In the genomic region with DNA sequence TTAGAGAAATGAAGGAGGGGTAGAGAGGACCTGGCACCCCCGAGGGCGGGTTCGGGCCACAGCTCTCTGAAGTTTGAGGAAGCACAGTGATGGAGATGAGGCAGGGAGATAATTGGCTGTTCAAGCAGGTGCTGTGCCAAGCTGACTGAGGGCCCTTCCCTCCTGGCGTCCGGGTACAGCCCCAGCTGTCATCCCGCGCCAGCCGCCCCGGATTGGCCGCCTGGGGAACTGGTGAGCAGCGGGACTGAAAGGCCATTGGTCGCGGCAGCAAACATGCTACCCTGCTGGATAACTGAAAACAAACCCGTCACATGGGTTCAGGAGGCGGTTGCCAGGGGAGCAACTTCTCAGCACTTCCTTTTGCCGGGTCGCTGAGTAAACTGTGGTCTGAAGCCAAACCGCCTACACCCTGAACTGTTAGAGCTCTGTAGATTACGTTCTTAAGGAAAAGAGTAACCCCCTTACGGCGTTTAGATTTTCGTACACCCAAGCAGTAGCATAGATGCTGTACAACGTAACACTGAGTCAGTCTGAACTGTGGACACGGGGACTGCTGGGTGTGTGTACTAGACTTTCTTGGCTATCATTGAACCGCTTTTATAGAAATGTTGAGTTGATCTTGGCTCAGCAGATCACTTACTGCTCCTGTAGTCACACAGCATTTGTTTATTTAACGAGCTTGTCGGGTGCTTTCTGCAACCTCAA, we compare ENCODE assay signal across 8 cellular contexts. TPM values are rescaled to one million over a fixed set of nuclear protein-coding genes. Genes with fewer than 3 reads are reported as not detected.
DNase-seq lines count a peak whose midpoint lies in the region; ATAC-seq and TF ChIP-seq lines count a peak whose summit lies in the region.

No MANE protein-coding gene starts in this region.

- H3K27ac ChIP-seq in dorsolateral prefrontal cortex: peak overlapping the region; percentile 89 to 100 (median 99)
- H3K27ac ChIP-seq in liver (ENCODE audit: low read depth in 1 of 2, low read length in 2 of 2): peak overlapping the region; percentile 81 to 94

- DNase-seq in CD14-positive monocyte (ENCODE audit: low spot score) (peak; percentile 97), NCI-H774 (lab: John Stamatoyannopoulos, UW) (peak; percentile 87), dorsolateral prefrontal cortex (peak; percentile 98 to 99 (median 99))
- DNase-seq in activated CD4-positive, alpha-beta T cell treated with anti-CD3 and anti-CD28 coated beads, Interleukin-2, amount 50 U/mL, for 48 hours: peak; percentile 92 to 95
- peak; percentile 93 for DNase-seq in stimulated activated CD4-positive, alpha-beta T cell treated with anti-CD3 and anti-CD28 coated beads, Interleukin-4, amount 100 ng/mL, for 1 hour

- peaks cover 29 to 33% of the 10 kb centered on the region in 2 donors for H3K36me3 Mint-ChIP-seq in CD14-positive monocyte

- H3K27me3 ChIP-seq in dorsolateral prefrontal cortex (no peaks in the 10 kb centered on the region), liver (ENCODE audit: control insufficient read depth in 4 of 4, insufficient read depth in 4 of 4, low read length in 3 of 4) (no peaks in the 10 kb centered on the region)

- no peak for TF ChIP-seq RAD21 in liver (IDR thresholded peaks at IDR 0.05)

- H3K9me3 Mint-ChIP-seq in CD14-positive monocyte: peaks cover 0 to 2% (median 0%) of the 10 kb centered on the region in 7 donors

- peak overlapping the region; percentile 95 to 98 (median 97) for H3K27ac Mint-ChIP-seq in CD14-positive monocyte

- peaks cover 2 to 46% (median 15%) of the 10 kb centered on the region in 4 donors for H3K4me1 ChIP-seq in liver (ENCODE audit: control insufficient read depth in 4 of 4, insufficient read depth in 4 of 4, low read length in 3 of 4)

- TF ChIP-seq CTCF in CD14-positive monocyte (IDR thresholded peaks at IDR 0.05): no peak
- TF ChIP-seq CTCF in dorsolateral prefrontal cortex (IDR thresholded peaks at IDR 0.05 in 54 of 56, conservative IDR thresholded peaks at IDR 0.05 in 2 of 56; ENCODE audit: low read depth in 1 of 56, partially characterized antibody in 56 of 56): peak in 27 of 56 donors; percentile 12 to 45 (median 25)
- TF ChIP-seq CTCF in liver (IDR thresholded peaks at IDR 0.05; ENCODE audit: low read depth, low read length, missing input control): peak; percentile 1

- H3K27me3 Mint-ChIP-seq in CD14-positive monocyte (ENCODE audit: low read depth in 3 of 3): peaks cover 0 to 5% (median 2%) of the 10 kb centered on the region in 3 donors

- no peaks in the 10 kb centered on the region for H3K9me3 ChIP-seq in liver (ENCODE audit: control insufficient read depth in 4 of 4, low read length in 3 of 4)

- peak overlapping the region; percentile 77 to 92 for H3K9ac ChIP-seq in liver (ENCODE audit: low read depth in 1 of 2, low read length in 2 of 2)

- peaks cover 1 to 28% (median 22%) of the 10 kb centered on the region in 4 donors for H3K36me3 ChIP-seq in liver (ENCODE audit: control insufficient read depth in 4 of 4, insufficient read depth in 3 of 4, low read depth in 1 of 4, low read length in 3 of 4)

- H3K4me3 ChIP-seq in dorsolateral prefrontal cortex: peak overlapping the region; percentile 74 to 100 (median 93)
- peak overlapping the region; percentile 75 to 85 (median 75) for H3K4me3 ChIP-seq in liver (ENCODE audit: low read depth in 1 of 3, low read length in 3 of 3)

- ATAC-seq in GM19397 (IDR thresholded peaks at IDR 0.05; ENCODE audit: unreplicated experiment): peak; percentile 59
- peak; percentile 60 for ATAC-seq in HG03565 (IDR thresholded peaks at IDR 0.05; ENCODE audit: unreplicated experiment)

- WGBS in liver: under 1% methylated on average over 27 of the region's 27 CpGs

- H3K4me3 Mint-ChIP-seq in CD14-positive monocyte: peak overlapping the region; percentile 90 to 93

- intact Hi-C loops in CD14-positive monocyte (cut with micrococcal nuclease) (loop anchor here (1.0 to 5.0 kb wide), 6 partner anchors 16 to 372 kb away; a partner anchor contains a TSS), dorsolateral prefrontal cortex (cut with DNase I) (loop anchor here (5.0 to 10.0 kb wide), 7 partner anchors 43 to 387 kb away; a partner anchor contains a TSS)

- H3K4me1 Mint-ChIP-seq in CD14-positive monocyte: peaks cover 45% of the 10 kb centered on the region

TF ChIP-seq in liver, 16 proteins besides CTCF, POLR2A, EP300 and RAD21:
- TF ChIP-seq YY1 (IDR thresholded peaks at IDR 0.05): no peak
- peak in 1 of 2 donors; percentile 10 for TF ChIP-seq JUND (IDR thresholded peaks at IDR 0.05)
- TF ChIP-seq FOXA1 (IDR thresholded peaks at IDR 0.05): no peak
- TF ChIP-seq HNF4A (conservative IDR thresholded peaks at IDR 0.05): no peak
- TF ChIP-seq HNF4G (IDR thresholded peaks at IDR 0.05): no peak
- peak in 1 of 2 donors; percentile 16 for TF ChIP-seq RXRA (IDR thresholded peaks at IDR 0.05)
- TF ChIP-seq, protein P1, sequence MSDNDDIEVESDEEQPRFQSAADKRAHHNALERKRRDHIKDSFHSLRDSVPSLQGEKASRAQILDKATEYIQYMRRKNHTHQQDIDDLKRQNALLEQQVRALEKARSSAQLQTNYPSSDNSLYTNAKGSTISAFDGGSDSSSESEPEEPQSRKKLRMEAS (IDR thresholded peaks at IDR 0.05): peak; percentile 51
- TF ChIP-seq, protein P2, sequence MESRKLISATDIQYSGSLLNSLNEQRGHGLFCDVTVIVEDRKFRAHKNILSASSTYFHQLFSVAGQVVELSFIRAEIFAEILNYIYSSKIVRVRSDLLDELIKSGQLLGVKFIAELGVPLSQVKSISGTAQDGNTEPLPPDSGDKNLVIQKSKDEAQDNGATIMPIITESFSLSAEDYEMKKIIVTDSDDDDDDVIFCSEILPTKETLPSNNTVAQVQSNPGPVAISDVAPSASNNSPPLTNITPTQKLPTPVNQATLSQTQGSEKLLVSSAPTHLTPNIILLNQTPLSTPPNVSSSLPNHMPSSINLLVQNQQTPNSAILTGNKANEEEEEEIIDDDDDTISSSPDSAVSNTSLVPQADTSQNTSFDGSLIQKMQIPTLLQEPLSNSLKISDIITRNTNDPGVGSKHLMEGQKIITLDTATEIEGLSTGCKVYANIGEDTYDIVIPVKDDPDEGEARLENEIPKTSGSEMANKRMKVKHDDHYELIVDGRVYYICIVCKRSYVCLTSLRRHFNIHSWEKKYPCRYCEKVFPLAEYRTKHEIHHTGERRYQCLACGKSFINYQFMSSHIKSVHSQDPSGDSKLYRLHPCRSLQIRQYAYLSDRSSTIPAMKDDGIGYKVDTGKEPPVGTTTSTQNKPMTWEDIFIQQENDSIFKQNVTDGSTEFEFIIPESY (IDR thresholded peaks at IDR 0.05): no peak
- no peak for TF ChIP-seq NR2F2 (IDR thresholded peaks at IDR 0.05)
- peak in 1 of 2 donors; percentile 11 for TF ChIP-seq EGR1 (IDR thresholded peaks at IDR 0.05; ENCODE audit: low read depth in 2 of 2)
- TF ChIP-seq SP1 (IDR thresholded peaks at IDR 0.05): peak; percentile 48
- TF ChIP-seq GABPA (IDR thresholded peaks at IDR 0.05 in 1 of 2, conservative IDR thresholded peaks at IDR 0.05 in 1 of 2): no peak
- TF ChIP-seq, protein P3, sequence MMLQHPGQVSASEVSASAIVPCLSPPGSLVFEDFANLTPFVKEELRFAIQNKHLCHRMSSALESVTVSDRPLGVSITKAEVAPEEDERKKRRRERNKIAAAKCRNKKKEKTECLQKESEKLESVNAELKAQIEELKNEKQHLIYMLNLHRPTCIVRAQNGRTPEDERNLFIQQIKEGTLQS (IDR thresholded peaks at IDR 0.05): no peak
- TF ChIP-seq, protein P4, sequence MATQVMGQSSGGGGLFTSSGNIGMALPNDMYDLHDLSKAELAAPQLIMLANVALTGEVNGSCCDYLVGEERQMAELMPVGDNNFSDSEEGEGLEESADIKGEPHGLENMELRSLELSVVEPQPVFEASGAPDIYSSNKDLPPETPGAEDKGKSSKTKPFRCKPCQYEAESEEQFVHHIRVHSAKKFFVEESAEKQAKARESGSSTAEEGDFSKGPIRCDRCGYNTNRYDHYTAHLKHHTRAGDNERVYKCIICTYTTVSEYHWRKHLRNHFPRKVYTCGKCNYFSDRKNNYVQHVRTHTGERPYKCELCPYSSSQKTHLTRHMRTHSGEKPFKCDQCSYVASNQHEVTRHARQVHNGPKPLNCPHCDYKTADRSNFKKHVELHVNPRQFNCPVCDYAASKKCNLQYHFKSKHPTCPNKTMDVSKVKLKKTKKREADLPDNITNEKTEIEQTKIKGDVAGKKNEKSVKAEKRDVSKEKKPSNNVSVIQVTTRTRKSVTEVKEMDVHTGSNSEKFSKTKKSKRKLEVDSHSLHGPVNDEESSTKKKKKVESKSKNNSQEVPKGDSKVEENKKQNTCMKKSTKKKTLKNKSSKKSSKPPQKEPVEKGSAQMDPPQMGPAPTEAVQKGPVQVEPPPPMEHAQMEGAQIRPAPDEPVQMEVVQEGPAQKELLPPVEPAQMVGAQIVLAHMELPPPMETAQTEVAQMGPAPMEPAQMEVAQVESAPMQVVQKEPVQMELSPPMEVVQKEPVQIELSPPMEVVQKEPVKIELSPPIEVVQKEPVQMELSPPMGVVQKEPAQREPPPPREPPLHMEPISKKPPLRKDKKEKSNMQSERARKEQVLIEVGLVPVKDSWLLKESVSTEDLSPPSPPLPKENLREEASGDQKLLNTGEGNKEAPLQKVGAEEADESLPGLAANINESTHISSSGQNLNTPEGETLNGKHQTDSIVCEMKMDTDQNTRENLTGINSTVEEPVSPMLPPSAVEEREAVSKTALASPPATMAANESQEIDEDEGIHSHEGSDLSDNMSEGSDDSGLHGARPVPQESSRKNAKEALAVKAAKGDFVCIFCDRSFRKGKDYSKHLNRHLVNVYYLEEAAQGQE (IDR thresholded peaks at IDR 0.05): peak; percentile 67
- no peak for TF ChIP-seq FOXA2 (IDR thresholded peaks at IDR 0.05)
- TF ChIP-seq TAF1 (conservative IDR thresholded peaks at IDR 0.05): peak; percentile 76

RNA-seq across cellular contexts. Expression of a gene that starts 1.3 kb away (rescaled TPM):
- polyA plus RNA-seq in CD14-positive monocyte (10 to 100 TPM; 37.1 to 39.6 TPM), liver (100 to 1,000 TPM; 182 to 219 TPM)
- total RNA-seq in dorsolateral prefrontal cortex (100 to 1,000 TPM in 2 of 120 experiments, 10 to 100 TPM in 118; 24.8 to 174 (median 47.9) TPM), liver (100 to 1,000 TPM; 118 to 204 TPM)

Comparison
In these comparisons a context has a peak if more than half of its experiments do, and no peak if none do; other contexts are left out.
1. Peak in every context shown above with its lines: DNase-seq, ATAC-seq, H3K4me3 ChIP-seq and H3K27ac ChIP-seq.